Comparison of ENCODE assay signal across 10 cellular contexts in genomic region chr19:18049390-18049789, GRCh38. TPM values are rescaled to one million over a fixed set of nuclear protein-coding genes. Genes with fewer than 3 reads are reported as not detected.
DNase-seq lines count a peak whose midpoint lies in the region; ATAC-seq lines count a peak whose summit lies in the region.
"Had no signal": no experiment of that assay in that cellular context is flagged by ENCODE, and none has a peak within 500 bp of the region (broad histone marks: within the 10 kb centered on the region; RNA-seq: fewer than 3 reads in every experiment).

No MANE protein-coding gene starts in this region.

- no peak overlapping the region for H3K4me3 Mint-ChIP-seq in T-helper 17 cell

- H3K4me1 Mint-ChIP-seq in T-helper 17 cell = peaks cover 36% of the 10 kb centered on the region

- H3K27me3 Mint-ChIP-seq in T-helper 17 cell = no peaks in the 10 kb centered on the region

- ATAC-seq in T-helper 17 cell (no peak), Right ventricle myocardium superior (ENCODE audit: poor library complexity) (peak; percentile 89), HG03039 (IDR thresholded peaks at IDR 0.05; ENCODE audit: unreplicated experiment) (no peak), HG03432 (IDR thresholded peaks at IDR 0.05; ENCODE audit: unreplicated experiment) (no peak)

- no peaks in the 10 kb centered on the region for H3K9me3 ChIP-seq in T-helper 17 cell (ENCODE audit: control insufficient read depth, low read length, poor library complexity, severe bottlenecking)
- H3K9me3 ChIP-seq: neutrophil had no signal

- DNase-seq in AG08395 (ENCODE audit: low spot score) = peak; percentile 79
- DNase-seq in T-helper 17 cell = no peak
- peak; percentile 97 for DNase-seq in Right ventricle myocardium superior
- DNase-seq in posterior vena cava (ENCODE audit: low spot score) = peak; percentile 96
- DNase-seq in NCI-H345 (lab: John Stamatoyannopoulos, UW) = no peak
- no peak for DNase-seq in NCI-H82 (lab: John Stamatoyannopoulos, UW)
- DNase-seq: trophoblast cell had no signal

- H3K27ac Mint-ChIP-seq in T-helper 17 cell = peak overlapping the region; percentile 53

- intact Hi-C loops in Right ventricle myocardium superior (cut with DNase I) (no loop called here), posterior vena cava (cut with DNase I) (no loop called here)

- H3K36me3 Mint-ChIP-seq in T-helper 17 cell (ENCODE audit: low read depth) = no peaks in the 10 kb centered on the region

RNA-seq across cellular contexts. Expression of gene IL12RB1, which starts 37.3 kb away (rescaled TPM):
- total RNA-seq in T-helper 17 cell (10 to 100 TPM; 56.7 to 71.1 TPM), Right ventricle myocardium superior (0.75 TPM), posterior vena cava (1 to 10 TPM; 1.7 to 2.3 TPM)

RNA-seq across cellular contexts. Expression of gene ARRDC2, which starts 41.4 kb away (rescaled TPM):
- total RNA-seq in T-helper 17 cell = 100 to 1,000 TPM; 165 to 166 TPM
- total RNA-seq in Right ventricle myocardium superior = 19.1 TPM
- 10 to 100 TPM; 21.0 to 25.2 TPM for total RNA-seq in posterior vena cava

RNA-seq across cellular contexts. Expression of gene MAST3, which starts 48.2 kb away (rescaled TPM):
- total RNA-seq in T-helper 17 cell = 10 to 100 TPM; 38.2 to 50.8 TPM
- total RNA-seq in Right ventricle myocardium superior = 4.9 TPM
- total RNA-seq in posterior vena cava = 1 to 10 TPM; 5.6 to 7.1 TPM

Comparison
In these comparisons a context has a peak if more than half of its experiments do, and no peak if none do; other contexts are left out.
1. DNase-seq: peak in AG08395 (single experiment), Right ventricle myocardium superior (single experiment) and posterior vena cava (single experiment); none in T-helper 17 cell (0 of 3), NCI-H345 (single experiment) and NCI-H82 (single experiment).
2. RNA of gene IL12RB1, which starts 37.3 kb away (total RNA-seq): 56.7 to 71.1 TPM in T-helper 17 cell; 1.7 to 2.3 TPM in posterior vena cava and 0.75 TPM in Right ventricle myocardium superior (single experiment); every median in the first group is over 10 times any median in the second.